ENCODE assay signal across 8 cellular contexts in the genomic region with DNA sequence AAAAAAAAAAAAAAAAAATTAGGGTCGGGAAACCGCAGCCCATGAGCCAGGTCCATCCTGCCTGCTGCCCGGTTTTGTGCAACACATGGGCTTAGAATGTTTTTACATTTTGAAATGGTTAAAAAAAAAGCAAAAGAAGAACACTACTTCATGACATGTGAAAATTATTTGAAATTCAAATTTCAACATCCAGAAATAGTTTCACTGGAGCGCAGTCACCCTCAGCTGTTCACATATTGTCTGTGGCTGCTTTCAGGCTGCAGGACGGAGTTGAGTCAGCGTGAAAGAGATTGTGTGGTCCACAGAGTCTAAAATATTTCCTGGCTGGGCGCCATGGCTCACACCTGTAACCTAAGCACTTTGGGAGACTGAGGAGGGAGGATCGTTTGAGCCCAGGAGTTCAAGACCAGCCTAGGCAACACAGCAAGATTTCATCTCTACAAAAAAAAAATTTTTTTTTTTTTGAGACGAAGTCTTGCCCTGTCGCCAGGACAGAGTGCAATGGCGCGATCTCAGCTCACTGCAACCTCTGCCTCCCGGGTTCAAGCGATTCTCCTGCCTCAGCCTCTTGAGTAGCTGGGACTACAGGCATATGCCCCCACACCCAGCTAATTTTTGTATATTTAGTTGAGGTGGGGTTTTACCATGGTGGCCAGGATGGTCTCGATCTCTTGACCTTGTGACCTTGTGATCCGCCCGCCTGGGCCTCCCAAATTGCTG.
A peak's percentile ranks its signal among the peaks of the same experiment; 100 is the strongest.
DNase-seq lines count a peak whose midpoint lies in the region; ATAC-seq and TF ChIP-seq lines count a peak whose summit lies in the region.

No MANE protein-coding gene starts in this region.

- H3K9me3 ChIP-seq in breast epithelium (no peaks in the 10 kb centered on the region), RWPE2 (ENCODE audit: severe bottlenecking) (no peaks in the 10 kb centered on the region), stomach (no peaks in the 10 kb centered on the region), SK-N-SH (no peaks in the 10 kb centered on the region)

- DNase-seq in MCF 10A (ENCODE audit: unreplicated experiment) (peak; percentile 69), breast epithelium (ENCODE audit: low spot score in 2 of 2) (no peak), RWPE2 (ENCODE audit: low spot score) (no peak), stomach (peak; percentile 36), SK-N-SH (no peak), GF-D8 (lab: John Stamatoyannopoulos, UW) (no peak), NCI-H2227 (lab: John Stamatoyannopoulos, UW; ENCODE audit: unreplicated experiment) (no peak)

- H3K9me2 ChIP-seq in SK-N-SH, result no peaks in the 10 kb centered on the region

- CTCF ChIA-PET in MCF 10A (lab: Yijun Ruan, JAX) (no interaction called here), SK-N-SH (lab: Yijun Ruan, JAX) (no interaction called here)

- peaks cover 45% of the 10 kb centered on the region for H3K27me3 Mint-ChIP-seq in MCF 10A (ENCODE audit: insufficient read depth, unreplicated experiment)

- no peak overlapping the region for H2AFZ ChIP-seq in SK-N-SH (ENCODE audit: low read depth)

- no peak overlapping the region for H3K27ac Mint-ChIP-seq in MCF 10A (ENCODE audit: low read depth, unreplicated experiment)

- no peak for TF ChIP-seq POLR2A in breast epithelium (IDR thresholded peaks at IDR 0.05)
- TF ChIP-seq POLR2A in stomach (IDR thresholded peaks at IDR 0.05), result no peak

- POLR2A ChIA-PET in MCF 10A (lab: Yijun Ruan, JAX) (interaction anchor here (0.6 kb wide), 1 partner anchor 56 kb away, joined by 3 read pairs; no protein-coding TSS in a partner anchor), SK-N-SH (lab: Yijun Ruan, JAX) (no interaction called here)

- H3K36me3 Mint-ChIP-seq in MCF 10A (ENCODE audit: insufficient read depth, unreplicated experiment), result no peaks in the 10 kb centered on the region

- TF ChIP-seq CTCF in MCF 10A (IDR thresholded peaks at IDR 0.05; ENCODE audit: unreplicated experiment) (no peak), breast epithelium (IDR thresholded peaks at IDR 0.05) (no peak), RWPE2 (IDR thresholded peaks at IDR 0.05; ENCODE audit: poor library complexity, severe bottlenecking) (no peak), stomach (IDR thresholded peaks at IDR 0.05) (no peak), SK-N-SH (IDR thresholded peaks at IDR 0.05) (no peak)

- no peak for TF ChIP-seq EP300 in stomach (IDR thresholded peaks at IDR 0.05)
- no peak for TF ChIP-seq EP300 in SK-N-SH (IDR thresholded peaks at IDR 0.05; ENCODE audit: borderline replicate concordance in 1 of 2, low read depth in 1 of 2, low read length in 1 of 2)

- no peaks in the 10 kb centered on the region for H3K4me1 ChIP-seq in breast epithelium
- no peaks in the 10 kb centered on the region for H3K4me1 ChIP-seq in RWPE2 (ENCODE audit: insufficient read depth, poor library complexity, severe bottlenecking)
- H3K4me1 ChIP-seq in stomach, result no peaks in the 10 kb centered on the region
- H3K4me1 ChIP-seq in SK-N-SH (ENCODE audit: control insufficient read depth in 1 of 2, insufficient read depth in 2 of 2, low read depth in 1 of 2, low read length in 1 of 2), result peaks cover 7 to 14% of the 10 kb centered on the region in 2 experiments; a peak in 3 of 4 replicates

- H4K20me1 ChIP-seq in SK-N-SH (ENCODE audit: insufficient read depth), result no peaks in the 10 kb centered on the region

- H3K27me3 ChIP-seq in breast epithelium (no peaks in the 10 kb centered on the region), RWPE2 (ENCODE audit: insufficient read depth, poor library complexity, severe bottlenecking) (no peaks in the 10 kb centered on the region), stomach (peaks cover 0 to 19% (median 0%) of the 10 kb centered on the region in 3 donors), SK-N-SH (ENCODE audit: insufficient read depth) (no peaks in the 10 kb centered on the region; the same call in 1 of the 2 replicates)

- peak; percentile 91 for ATAC-seq in HG02938 (IDR thresholded peaks at IDR 0.05; ENCODE audit: unreplicated experiment)
- ATAC-seq in RWPE2 (ENCODE audit: low read depth), result peak; percentile 48; the same call in 1 of the 3 replicates

- H3K4me3 ChIP-seq in breast epithelium (no peak overlapping the region), RWPE2 (ENCODE audit: severe bottlenecking) (no peak overlapping the region), stomach (no peak overlapping the region), SK-N-SH (ENCODE audit: low read depth in 2 of 2, low read length in 1 of 2) (no peak overlapping the region)

- H3K27ac ChIP-seq in breast epithelium, result no peak overlapping the region
- H3K27ac ChIP-seq in RWPE2 (ENCODE audit: poor library complexity, severe bottlenecking), result no peak overlapping the region
- H3K27ac ChIP-seq in stomach, result no peak overlapping the region
- H3K27ac ChIP-seq in SK-N-SH (ENCODE audit: low read depth in 2 of 2, low read length in 1 of 2), result no peak overlapping the region

- no peaks in the 10 kb centered on the region for H3K4me1 Mint-ChIP-seq in MCF 10A (ENCODE audit: insufficient read depth, unreplicated experiment)

- H3K9me3 Mint-ChIP-seq in MCF 10A (ENCODE audit: unreplicated experiment), result no peaks in the 10 kb centered on the region

- TF ChIP-seq RAD21 in SK-N-SH (IDR thresholded peaks at IDR 0.05; ENCODE audit: low read length), result no peak

- H3K36me3 ChIP-seq in breast epithelium (no peaks in the 10 kb centered on the region), RWPE2 (ENCODE audit: low read depth) (no peaks in the 10 kb centered on the region), stomach (no peaks in the 10 kb centered on the region), SK-N-SH (replicated peaks in 1 of 2; ENCODE audit: control insufficient read depth in 1 of 2, insufficient read depth in 2 of 2, low read length in 1 of 2) (no peaks in the 10 kb centered on the region)

- H3K9ac ChIP-seq in SK-N-SH, result no peak overlapping the region

- BruUV-seq in MCF 10A (replicated peaks; lab: Mats Ljungman, UMichigan), result no TSS peak

- WGBS in stomach, 5 donors, result 73 to 81% (median 80%) methylated on average over 17 of the region's 17 CpGs
- WGBS in SK-N-SH (ENCODE audit: low lambda C conversion rate), result 74% methylated on average over 16 of the region's 17 CpGs

- no peaks in the 10 kb centered on the region for H3F3A ChIP-seq in SK-N-SH (replicated peaks; ENCODE audit: insufficient read depth)

- intact Hi-C loops in MCF 10A (cut with micrococcal nuclease), result no loop called here
- intact Hi-C loops in breast epithelium (cut with DNase I; ENCODE audit: low total_unique reads), result no loop called here
- intact Hi-C loops in stomach (cut with DNase I; ENCODE audit: low total_unique reads), result no loop called here

- H3K4me3 Mint-ChIP-seq in MCF 10A (ENCODE audit: unreplicated experiment), result no peak overlapping the region

- H3K4me2 ChIP-seq in SK-N-SH, result no peak overlapping the region

- H3K79me2 ChIP-seq in SK-N-SH (ENCODE audit: insufficient read depth), result no peaks in the 10 kb centered on the region

TF ChIP-seq in SK-N-SH, 30 proteins besides CTCF, POLR2A, EP300 and RAD21:
- TF ChIP-seq, protein P1, sequence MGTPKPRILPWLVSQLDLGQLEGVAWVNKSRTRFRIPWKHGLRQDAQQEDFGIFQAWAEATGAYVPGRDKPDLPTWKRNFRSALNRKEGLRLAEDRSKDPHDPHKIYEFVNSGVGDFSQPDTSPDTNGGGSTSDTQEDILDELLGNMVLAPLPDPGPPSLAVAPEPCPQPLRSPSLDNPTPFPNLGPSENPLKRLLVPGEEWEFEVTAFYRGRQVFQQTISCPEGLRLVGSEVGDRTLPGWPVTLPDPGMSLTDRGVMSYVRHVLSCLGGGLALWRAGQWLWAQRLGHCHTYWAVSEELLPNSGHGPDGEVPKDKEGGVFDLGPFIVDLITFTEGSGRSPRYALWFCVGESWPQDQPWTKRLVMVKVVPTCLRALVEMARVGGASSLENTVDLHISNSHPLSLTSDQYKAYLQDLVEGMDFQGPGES (IDR thresholded peaks at IDR 0.05; ENCODE audit: low read depth, low read length), result no peak
- TF ChIP-seq RFX5 (IDR thresholded peaks at IDR 0.05; ENCODE audit: low read length) (no peak), SIN3A (IDR thresholded peaks at IDR 0.05; ENCODE audit: borderline replicate concordance, low read depth, low read length) (no peak), YY1 (IDR thresholded peaks at IDR 0.05; ENCODE audit: low read depth) (no peak), ELF1 (IDR thresholded peaks at IDR 0.05) (no peak), FOXM1 (IDR thresholded peaks at IDR 0.05; ENCODE audit: low read depth) (no peak), ZBTB33 (IDR thresholded peaks at IDR 0.05; ENCODE audit: borderline replicate concordance, low read depth) (no peak), JUND (IDR thresholded peaks at IDR 0.05) (no peak), EZH2phosphoT487 (IDR thresholded peaks at IDR 0.05; ENCODE audit: borderline replicate concordance, low read depth) (no peak)
- TF ChIP-seq, protein P2, sequence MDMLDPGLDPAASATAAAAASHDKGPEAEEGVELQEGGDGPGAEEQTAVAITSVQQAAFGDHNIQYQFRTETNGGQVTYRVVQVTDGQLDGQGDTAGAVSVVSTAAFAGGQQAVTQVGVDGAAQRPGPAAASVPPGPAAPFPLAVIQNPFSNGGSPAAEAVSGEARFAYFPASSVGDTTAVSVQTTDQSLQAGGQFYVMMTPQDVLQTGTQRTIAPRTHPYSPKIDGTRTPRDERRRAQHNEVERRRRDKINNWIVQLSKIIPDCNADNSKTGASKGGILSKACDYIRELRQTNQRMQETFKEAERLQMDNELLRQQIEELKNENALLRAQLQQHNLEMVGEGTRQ (IDR thresholded peaks at IDR 0.05; ENCODE audit: borderline replicate concordance, low read depth, low read length), result no peak

Comparison
In these comparisons a context has a peak if more than half of its experiments do, and no peak if none do; other contexts are left out.
1. DNase-seq: peak in MCF 10A (single experiment) and stomach (single experiment); none in breast epithelium (0 of 2), RWPE2 (single experiment), SK-N-SH (single experiment), GF-D8 (single experiment) and NCI-H2227 (single experiment).